11 cellular contexts compared by ENCODE assay signal in the genomic region with DNA sequence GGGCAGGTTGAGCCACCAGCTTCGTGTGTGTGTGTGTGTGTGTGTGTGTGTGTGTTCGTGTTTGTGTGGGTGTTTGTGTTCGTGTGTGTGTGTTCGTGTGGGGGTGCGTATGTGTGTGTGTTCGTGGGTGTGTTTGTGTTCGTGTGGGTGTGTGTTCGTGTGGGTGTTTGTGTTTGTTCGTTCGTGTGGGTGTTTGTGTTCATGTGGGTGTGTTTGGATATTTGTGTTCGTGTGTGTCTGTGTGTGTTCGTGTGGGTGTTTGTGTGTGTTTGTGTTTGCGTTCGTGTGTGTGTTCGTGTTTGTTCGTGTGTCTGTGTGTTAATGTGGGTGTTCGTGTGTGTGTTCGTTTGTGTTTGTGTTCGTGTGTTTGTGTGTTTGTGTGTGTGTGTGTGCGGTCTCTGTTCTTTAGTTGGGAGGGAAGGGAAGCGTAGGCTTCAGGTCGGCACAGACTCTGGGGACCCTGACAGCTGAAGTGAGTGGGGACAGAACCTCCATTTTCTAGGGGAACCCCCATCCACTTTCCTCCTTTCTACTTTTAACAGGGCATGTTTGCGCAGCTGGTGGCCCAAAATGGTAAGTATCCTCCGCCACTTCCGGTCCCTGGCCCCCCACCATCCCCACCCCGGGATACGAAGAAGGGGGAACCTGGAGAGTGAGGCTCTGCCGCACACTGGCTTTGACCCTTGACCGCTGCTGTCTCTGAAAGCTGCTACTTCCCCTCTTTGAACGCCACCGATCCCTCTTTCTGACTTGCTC. TPM values are rescaled to one million over a fixed set of nuclear protein-coding genes. Genes with fewer than 3 reads are reported as not detected.
DNase-seq lines count a peak whose midpoint lies in the region; ATAC-seq and TF ChIP-seq lines count a peak whose summit lies in the region.
"Had no signal": no experiment of that assay in that cellular context is flagged by ENCODE, and none has a peak within 500 bp of the region (broad histone marks: within the 10 kb centered on the region; RNA-seq: fewer than 3 reads in every experiment).

No MANE protein-coding gene starts in this region.

- no peaks in the 10 kb centered on the region for H4K20me1 ChIP-seq in MM.1S (ENCODE audit: insufficient read depth, low read length)

- peaks cover 57% of the 10 kb centered on the region for H3K4me1 Mint-ChIP-seq in activated naive CD8-positive, alpha-beta T cell treated with anti-CD3 and anti-CD28 coated beads, Interleukin-2, amount 10 ng/mL, durations not matched to agents 7 days and 5 days
- H3K4me1 Mint-ChIP-seq in naive thymus-derived CD4-positive, alpha-beta T cell: peaks cover 47 to 59% (median 55%) of the 10 kb centered on the region in 7 donors

- peaks cover 19% of the 10 kb centered on the region for H3K27me3 ChIP-seq in MM.1S (replicated peaks; ENCODE audit: insufficient read depth, low read length)
- peaks cover 0 to 16% of the 10 kb centered on the region in 2 donors for H3K27me3 ChIP-seq in naive thymus-derived CD4-positive, alpha-beta T cell (ENCODE audit: control insufficient read depth in 2 of 2, insufficient read depth in 2 of 2, low read length in 2 of 2)
- H3K27me3 ChIP-seq: right lobe of liver had no signal

- H3K27me3 Mint-ChIP-seq in activated naive CD8-positive, alpha-beta T cell treated with anti-CD3 and anti-CD28 coated beads, Interleukin-2, amount 10 ng/mL, durations not matched to agents 7 days and 5 days: peaks cover 49% of the 10 kb centered on the region
- H3K27me3 Mint-ChIP-seq in naive thymus-derived CD4-positive, alpha-beta T cell: peaks cover 27 to 46% (median 28%) of the 10 kb centered on the region in 5 donors

- peaks cover 18% of the 10 kb centered on the region for H3K79me2 ChIP-seq in MM.1S (ENCODE audit: low read length)

- no peak for TF ChIP-seq CTCF in MM.1S (IDR thresholded peaks at IDR 0.05; ENCODE audit: low read length)

- peaks cover 26% of the 10 kb centered on the region for H3K4me1 ChIP-seq in MM.1S (ENCODE audit: low read length)
- peaks cover 34 to 46% of the 10 kb centered on the region in 2 donors for H3K4me1 ChIP-seq in naive thymus-derived CD4-positive, alpha-beta T cell (ENCODE audit: control insufficient read depth in 2 of 2, insufficient read depth in 2 of 2, low read length in 2 of 2)

- H3K4me3 Mint-ChIP-seq in activated naive CD8-positive, alpha-beta T cell treated with anti-CD3 and anti-CD28 coated beads, Interleukin-2, amount 10 ng/mL, durations not matched to agents 7 days and 5 days: peak overlapping the region; percentile 87
- peak overlapping the region; percentile 50 to 93 (median 82) for H3K4me3 Mint-ChIP-seq in naive thymus-derived CD4-positive, alpha-beta T cell

- H3K9me2 ChIP-seq in MM.1S (replicated peaks; ENCODE audit: insufficient read depth, low read length): no peaks in the 10 kb centered on the region

- H3K36me3 ChIP-seq in MM.1S (replicated peaks; ENCODE audit: insufficient read depth, low read length): no peaks in the 10 kb centered on the region
- no peaks in the 10 kb centered on the region for H3K36me3 ChIP-seq in naive thymus-derived CD4-positive, alpha-beta T cell (ENCODE audit: control insufficient read depth in 2 of 3, insufficient read depth in 3 of 3, low read length in 3 of 3)
- H3K36me3 ChIP-seq: right lobe of liver had no signal

- H3K36me3 Mint-ChIP-seq in activated naive CD8-positive, alpha-beta T cell treated with anti-CD3 and anti-CD28 coated beads, Interleukin-2, amount 10 ng/mL, durations not matched to agents 7 days and 5 days: peaks cover 8% of the 10 kb centered on the region
- peaks cover 0 to 10% (median 0%) of the 10 kb centered on the region in 5 donors for H3K36me3 Mint-ChIP-seq in naive thymus-derived CD4-positive, alpha-beta T cell

- peak overlapping the region; percentile 24 for H2AFZ ChIP-seq in MM.1S (ENCODE audit: low read length)

- no peak for ATAC-seq in activated naive CD8-positive, alpha-beta T cell treated with anti-CD3 and anti-CD28 coated beads, Interleukin-2, amount 10 ng/mL, durations not matched to agents 7 days and 5 days (ENCODE audit: low read depth)
- no peak for ATAC-seq in naive thymus-derived CD4-positive, alpha-beta T cell
- ATAC-seq in Right ventricle myocardium inferior: no peak
- ATAC-seq in GM18498 (IDR thresholded peaks at IDR 0.05; ENCODE audit: unreplicated experiment): no peak
- ATAC-seq in GM21723 (IDR thresholded peaks at IDR 0.05; ENCODE audit: unreplicated experiment): no peak
- ATAC-seq: right lobe of liver had no signal

- peak overlapping the region; percentile 80 for H3K4me3 ChIP-seq in MM.1S (ENCODE audit: low read length)
- H3K4me3 ChIP-seq in naive thymus-derived CD4-positive, alpha-beta T cell (ENCODE audit: low read length): peak overlapping the region; percentile 36
- H3K4me3 ChIP-seq: right lobe of liver had no signal

- H3K4me2 ChIP-seq in MM.1S (ENCODE audit: low read depth, low read length): peak overlapping the region; percentile 91

- DNase-seq in GDM1 (lab: John Stamatoyannopoulos, UW) (peak; percentile 19), MM.1S (peak; percentile 54), Right ventricle myocardium inferior (ENCODE audit: missing footprints) (no peak), T1000 (lab: John Stamatoyannopoulos, UW) (no peak)
- peak; percentile 54 for DNase-seq in activated naive CD8-positive, alpha-beta T cell treated with anti-CD3 and anti-CD28 coated beads, Interleukin-2, amount 10 ng/mL, durations not matched to agents 7 days and 5 days
- no peak for DNase-seq in naive thymus-derived CD4-positive, alpha-beta T cell
- DNase-seq: effector CD8-positive, alpha-beta T cell; NK-92 treated with Interleukin-12 subunit alpha and Interleukin-12 subunit beta, amount 100 ng/mL, for 24 hours had no signal

- peaks cover 15% of the 10 kb centered on the region for H3F3A ChIP-seq in MM.1S (ENCODE audit: insufficient read depth, low read length)

- H3K9me3 ChIP-seq in MM.1S (replicated peaks; ENCODE audit: insufficient read depth, low read length): no peaks in the 10 kb centered on the region
- no peaks in the 10 kb centered on the region for H3K9me3 ChIP-seq in naive thymus-derived CD4-positive, alpha-beta T cell (ENCODE audit: control insufficient read depth in 2 of 3, low read length in 3 of 3)
- H3K9me3 ChIP-seq: right lobe of liver had no signal

- H3K27ac Mint-ChIP-seq in activated naive CD8-positive, alpha-beta T cell treated with anti-CD3 and anti-CD28 coated beads, Interleukin-2, amount 10 ng/mL, durations not matched to agents 7 days and 5 days: peak overlapping the region; percentile 52
- peak overlapping the region in 3 of 9 donors; percentile 48 to 66 (median 49) for H3K27ac Mint-ChIP-seq in naive thymus-derived CD4-positive, alpha-beta T cell

- H3K9ac ChIP-seq in MM.1S (ENCODE audit: low read length): peak overlapping the region; percentile 72

- CTCF ChIA-PET in naive thymus-derived CD4-positive, alpha-beta T cell (lab: Charles Lee): no interaction called here

- intact Hi-C loops in naive thymus-derived CD4-positive, alpha-beta T cell (cut with micrococcal nuclease): loop anchor here (5.0 kb wide), 4 partner anchors 55 to 330 kb away; partner anchors contain the start of genes CD70 (in 1 of the 2), GPR108 (in 1 of the 2) and TRIP10 (in 1 of the 2)
- intact Hi-C loops in Right ventricle myocardium inferior (cut with DNase I): no loop called here

- H3K9me3 Mint-ChIP-seq in activated naive CD8-positive, alpha-beta T cell treated with anti-CD3 and anti-CD28 coated beads, Interleukin-2, amount 10 ng/mL, durations not matched to agents 7 days and 5 days: peaks cover 2% of the 10 kb centered on the region
- H3K9me3 Mint-ChIP-seq in naive thymus-derived CD4-positive, alpha-beta T cell: peaks cover 0 to 7% (median 0%) of the 10 kb centered on the region in 11 donors

- H3K27ac ChIP-seq in MM.1S (ENCODE audit: low read length): peak overlapping the region; percentile 4; the same call in 1 of the 2 replicates
- H3K27ac ChIP-seq in naive thymus-derived CD4-positive, alpha-beta T cell (ENCODE audit: low read depth, low read length): no peak overlapping the region
- H3K27ac ChIP-seq: right lobe of liver had no signal

- POLR2A ChIA-PET in activated naive CD8-positive, alpha-beta T cell treated with anti-CD3 and anti-CD28 coated beads, Interleukin-2, amount 10 ng/mL, durations not matched to agents 7 days and 5 days (lab: Charles Lee): interaction anchor here (0.6 kb wide), 1 partner anchor 18 kb away, joined by 5 read pairs; no protein-coding TSS in a partner anchor
- POLR2A ChIA-PET in naive thymus-derived CD4-positive, alpha-beta T cell (lab: Charles Lee): interaction anchor here (0.5 kb wide), 1 partner anchor 40 kb away, joined by 3 read pairs; no protein-coding TSS in a partner anchor

RNA-seq across cellular contexts. Expression of gene TNFSF9, which starts 1.6 kb away (rescaled TPM):
- total RNA-seq in activated naive CD8-positive, alpha-beta T cell treated with anti-CD3 and anti-CD28 coated beads, Interleukin-2, amount 10 ng/mL, durations not matched to agents 7 days and 5 days: 1 to 10 TPM; 2.6 to 3.7 TPM
- total RNA-seq in naive thymus-derived CD4-positive, alpha-beta T cell: 1 to 10 TPM in 3 of 5 experiments, under 1 TPM in 1, not detected in 1; 0.38 to 3.9 (median 3.0) TPM
- not detected for polyA plus RNA-seq in naive thymus-derived CD4-positive, alpha-beta T cell
- 0.78 TPM for total RNA-seq in Right ventricle myocardium inferior

RNA-seq across cellular contexts. Expression of gene TUBB4A, which starts 30.3 kb away (rescaled TPM):
- 10 to 100 TPM in 1 of 2 experiments, 1 to 10 TPM in 1; 8.7 to 11.6 TPM for total RNA-seq in activated naive CD8-positive, alpha-beta T cell treated with anti-CD3 and anti-CD28 coated beads, Interleukin-2, amount 10 ng/mL, durations not matched to agents 7 days and 5 days
- total RNA-seq in naive thymus-derived CD4-positive, alpha-beta T cell: 1 to 10 TPM; 1.5 to 7.6 (median 2.6) TPM
- polyA plus RNA-seq in naive thymus-derived CD4-positive, alpha-beta T cell: 1 to 10 TPM; 1.5 to 4.5 TPM
- 6.2 TPM for total RNA-seq in Right ventricle myocardium inferior

RNA-seq across cellular contexts. Expression of gene DENND1C, which starts 50.8 kb away (rescaled TPM):
- 100 to 1,000 TPM; 126 to 130 TPM for total RNA-seq in activated naive CD8-positive, alpha-beta T cell treated with anti-CD3 and anti-CD28 coated beads, Interleukin-2, amount 10 ng/mL, durations not matched to agents 7 days and 5 days
- 100 to 1,000 TPM; 106 to 142 (median 118) TPM for total RNA-seq in naive thymus-derived CD4-positive, alpha-beta T cell
- 100 to 1,000 TPM in 1 of 2 donors, 10 to 100 TPM in 1; 57.3 to 142 TPM for polyA plus RNA-seq in naive thymus-derived CD4-positive, alpha-beta T cell
- total RNA-seq in Right ventricle myocardium inferior: 0.92 TPM

RNA-seq across cellular contexts. Expression of gene CD70, which starts 58.5 kb away (rescaled TPM):
- 1 to 10 TPM; 6.9 to 7.7 TPM for total RNA-seq in activated naive CD8-positive, alpha-beta T cell treated with anti-CD3 and anti-CD28 coated beads, Interleukin-2, amount 10 ng/mL, durations not matched to agents 7 days and 5 days
- 10 to 100 TPM in 1 of 5 experiments, 1 to 10 TPM in 1, not detected in 3; 1.2 to 39.6 TPM for total RNA-seq in naive thymus-derived CD4-positive, alpha-beta T cell
- not detected for polyA plus RNA-seq in naive thymus-derived CD4-positive, alpha-beta T cell
- total RNA-seq in Right ventricle myocardium inferior: not detected
- total RNA-seq: right lobe of liver had no signal

Comparison
In these comparisons a context has a peak if more than half of its experiments do, and no peak if none do; other contexts are left out.
1. DNase-seq: peak in GDM1 (single experiment), MM.1S (single experiment) and activated naive CD8-positive, alpha-beta T cell treated with anti-CD3 and anti-CD28 coated beads, Interleukin-2, amount 10 ng/mL, durations not matched to agents 7 days and 5 days (single experiment); none in naive thymus-derived CD4-positive, alpha-beta T cell (0 of 9), Right ventricle myocardium inferior (single experiment) and T1000 (single experiment).
2. RNA of gene DENND1C, which starts 50.8 kb away (total RNA-seq): 126 to 130 TPM in activated naive CD8-positive, alpha-beta T cell treated with anti-CD3 and anti-CD28 coated beads, Interleukin-2, amount 10 ng/mL, durations not matched to agents 7 days and 5 days and 106 to 142 TPM in naive thymus-derived CD4-positive, alpha-beta T cell; 0.92 TPM in Right ventricle myocardium inferior (single experiment); every median in the first group is over 10 times any median in the second.